ENCODE assay signal across 20 cellular contexts in genomic region chr9:83514767-83515166, GRCh38. TPM values are rescaled to one million over a fixed set of nuclear protein-coding genes. Genes with fewer than 3 reads are reported as not detected.
DNase-seq lines count a peak whose midpoint lies in the region; ATAC-seq, FAIRE-seq and TF ChIP-seq lines count a peak whose summit lies in the region.
"Had no signal": no experiment of that assay in that cellular context is flagged by ENCODE, and none has a peak within 500 bp of the region (broad histone marks: within the 10 kb centered on the region; RNA-seq: fewer than 3 reads in every experiment).

No MANE protein-coding gene starts in this region.

- no peak overlapping the region for H3K4ac ChIP-seq in neuronal stem cell (ENCODE audit: low read length)

- no peak overlapping the region for H3K14ac ChIP-seq in neuronal stem cell (ENCODE audit: low read length)

- H3K27me3 ChIP-seq in liver (ENCODE audit: control insufficient read depth in 4 of 4, insufficient read depth in 4 of 4, low read length in 3 of 4) (no peaks in the 10 kb centered on the region), neuronal stem cell (ENCODE audit: control insufficient read depth in 3 of 3, insufficient read depth in 3 of 3, low read depth in 1 of 3, low read length in 3 of 3) (no peaks in the 10 kb centered on the region)
- H3K27me3 ChIP-seq: BLaER1 treated with 17β-estradiol and CSF1 and Interleukin-3, amounts not matched to agents 10 nM and 100 nM had no signal

- H3K9me3 ChIP-seq in A549 (no peaks in the 10 kb centered on the region), liver (ENCODE audit: control insufficient read depth in 4 of 4, low read length in 3 of 4) (no peaks in the 10 kb centered on the region), neuronal stem cell (replicated peaks in 1 of 2; ENCODE audit: control insufficient read depth in 2 of 2, insufficient read depth in 1 of 2, low read depth in 1 of 2, low read length in 2 of 2) (peaks cover 0 to 4% of the 10 kb centered on the region in 2 donors)
- H3K9me3 ChIP-seq: Caco-2 had no signal

- no peaks in the 10 kb centered on the region for H3K79me1 ChIP-seq in neuronal stem cell (ENCODE audit: low read depth, low read length)

- H2AFZ ChIP-seq in neuronal stem cell (ENCODE audit: low read length), result no peak overlapping the region

- no peaks in the 10 kb centered on the region for H3K36me3 ChIP-seq in liver (ENCODE audit: control insufficient read depth in 4 of 4, insufficient read depth in 3 of 4, low read depth in 1 of 4, low read length in 3 of 4)
- H3K36me3 ChIP-seq in neuronal stem cell (replicated peaks in 1 of 2; ENCODE audit: control insufficient read depth in 2 of 2, insufficient read depth in 2 of 2, low read length in 2 of 2), result no peaks in the 10 kb centered on the region
- H3K36me3 ChIP-seq: BLaER1 treated with 17β-estradiol and CSF1 and Interleukin-3, amounts not matched to agents 10 nM and 100 nM had no signal

- no peak overlapping the region for H2BK120ac ChIP-seq in neuronal stem cell (ENCODE audit: low read depth, low read length)

- H3K4me3 ChIP-seq in A549 (no peak overlapping the region), liver (ENCODE audit: low read depth in 1 of 3, low read length in 3 of 3) (no peak overlapping the region), neuronal stem cell (ENCODE audit: low read length in 2 of 2) (no peak overlapping the region)
- H3K4me3 ChIP-seq: BLaER1 treated with 17β-estradiol and CSF1 and Interleukin-3, amounts not matched to agents 10 nM and 100 nM had no signal

- TF ChIP-seq EP300 in A549 (IDR thresholded peaks at IDR 0.05), result no peak

- no peak overlapping the region for H2BK12ac ChIP-seq in neuronal stem cell (ENCODE audit: low read length)

- no peak overlapping the region for H2BK5ac ChIP-seq in neuronal stem cell (ENCODE audit: low read length)

- H3K23ac ChIP-seq in neuronal stem cell (ENCODE audit: low read depth, low read length, poor library complexity), result no peak overlapping the region

- TF ChIP-seq CTCF in A549 (IDR thresholded peaks at IDR 0.05), result no peak
- no peak for TF ChIP-seq CTCF in liver (IDR thresholded peaks at IDR 0.05; ENCODE audit: low read depth, low read length, missing input control)

- H3K4me1 ChIP-seq in A549 (peaks cover 9% of the 10 kb centered on the region; the same call in 1 of the 3 replicates), liver (ENCODE audit: control insufficient read depth in 4 of 4, insufficient read depth in 4 of 4, low read length in 3 of 4) (peaks cover 0 to 8% (median 4%) of the 10 kb centered on the region in 4 donors), neuronal stem cell (ENCODE audit: control insufficient read depth in 2 of 2, insufficient read depth in 1 of 2, low read depth in 1 of 2, low read length in 2 of 2) (peaks cover 0 to 1% of the 10 kb centered on the region in 2 donors)
- H3K4me1 ChIP-seq: Caco-2 had no signal

- no peak for ATAC-seq in A549
- ATAC-seq in HG03139 (IDR thresholded peaks at IDR 0.05; ENCODE audit: unreplicated experiment), result no peak
- ATAC-seq: CD8-positive, alpha-beta T cell had no signal

- POLR2A ChIA-PET in A549 (lab: Yijun Ruan, JAX), result no interaction called here

- WGBS in A549 (ENCODE audit: missing lambda C conversion rate), result 69% methylated on average over 2 of the region's 2 CpGs
- WGBS in liver, result 42% methylated on average over 2 of the region's 2 CpGs
- no CpG with 5 or more reads among the region's 2 CpGs for WGBS in neuronal stem cell (ENCODE audit: extremely low coverage in 2 of 2, insufficient read length in 2 of 2, insufficient replicate concordance in 1 of 2), 2 donors

- no peak for DNase-seq in A549 (ENCODE audit: low read depth in 1 of 2, low spot score in 1 of 2)
- DNase-seq in neuronal stem cell (ENCODE audit: low spot score), result no peak
- DNase-seq in erythroblast (lab: John Stamatoyannopoulos, UW), result no peak
- DNase-seq: 8988T; AML-193; Caco-2; Calu3; CD4-positive, alpha-beta T cell; CD8-positive, alpha-beta T cell; DMS79 treated with DMSO at 0.1 percent for 48 hours; GF-D8 had no signal

- H3K9ac ChIP-seq in liver (ENCODE audit: low read depth in 1 of 2, low read length in 2 of 2) (no peak overlapping the region), neuronal stem cell (ENCODE audit: low read depth, low read length, poor library complexity) (no peak overlapping the region)
- H3K9ac ChIP-seq: BLaER1 treated with 17β-estradiol and CSF1 and Interleukin-3, amounts not matched to agents 10 nM and 100 nM had no signal

- H2BK15ac ChIP-seq in neuronal stem cell (ENCODE audit: low read length), result no peak overlapping the region

- no peak overlapping the region for H4K91ac ChIP-seq in neuronal stem cell (ENCODE audit: low read depth, low read length, poor library complexity)

- no peak overlapping the region for H4K8ac ChIP-seq in neuronal stem cell (ENCODE audit: low read depth, low read length)

- TF ChIP-seq POLR2A in A549 (IDR thresholded peaks at IDR 0.05; ENCODE audit: low read length), result no peak
- TF ChIP-seq POLR2A in erythroblast (IDR thresholded peaks at IDR 0.05; ENCODE audit: low read length), result no peak

- peak overlapping the region; percentile 48 for H3K18ac ChIP-seq in neuronal stem cell (ENCODE audit: low read length)

- H3K4me2 ChIP-seq in A549, result no peak overlapping the region
- no peak overlapping the region for H3K4me2 ChIP-seq in neuronal stem cell (ENCODE audit: insufficient read depth, low read length, poor library complexity, severe bottlenecking)
- H3K4me2 ChIP-seq: BLaER1 treated with 17β-estradiol and CSF1 and Interleukin-3, amounts not matched to agents 10 nM and 100 nM had no signal

- CTCF ChIA-PET in A549 (lab: Yijun Ruan, JAX), result no interaction called here

- H3K27ac ChIP-seq in A549 (no peak overlapping the region), liver (ENCODE audit: low read depth in 1 of 2, low read length in 2 of 2) (no peak overlapping the region), neuronal stem cell (replicated peaks; ENCODE audit: low read length) (no peak overlapping the region)
- H3K27ac ChIP-seq: BLaER1 treated with 17β-estradiol and CSF1 and Interleukin-3, amounts not matched to agents 10 nM and 100 nM; C4-2B had no signal

- H2AK5ac ChIP-seq in neuronal stem cell (ENCODE audit: low read depth, low read length), result no peak overlapping the region

- TF ChIP-seq RAD21 in A549 (conservative IDR thresholded peaks at IDR 0.05 in 1 of 2, IDR thresholded peaks at IDR 0.05 in 1 of 2) (no peak), liver (IDR thresholded peaks at IDR 0.05) (no peak)

- no peak for FAIRE-seq in A549 (lab: Jason Lieb, UNC)
- FAIRE-seq: A204.1, D721Med, G401.6, GM12891, GM19239 had no signal

TF ChIP-seq in A549, 52 proteins besides CTCF, POLR2A, EP300 and RAD21:
- peak; percentile 32 for TF ChIP-seq MAFK (IDR thresholded peaks at IDR 0.05; ENCODE audit: partially characterized antibody)
- TF ChIP-seq, protein P1, sequence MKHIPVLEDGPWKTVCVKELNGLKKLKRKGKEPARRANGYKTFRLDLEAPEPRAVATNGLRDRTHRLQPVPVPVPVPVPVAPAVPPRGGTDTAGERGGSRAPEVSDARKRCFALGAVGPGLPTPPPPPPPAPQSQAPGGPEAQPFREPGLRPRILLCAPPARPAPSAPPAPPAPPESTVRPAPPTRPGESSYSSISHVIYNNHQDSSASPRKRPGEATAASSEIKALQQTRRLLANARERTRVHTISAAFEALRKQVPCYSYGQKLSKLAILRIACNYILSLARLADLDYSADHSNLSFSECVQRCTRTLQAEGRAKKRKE (CRISPR knock-in tag; IDR thresholded peaks at IDR 0.05; ENCODE audit: low read depth), result no peak
- no peak for TF ChIP-seq BHLHE40 (IDR thresholded peaks at IDR 0.05; ENCODE audit: low read depth, low read length)
- TF ChIP-seq NPAS2 (CRISPR knock-in tag; IDR thresholded peaks at IDR 0.05; ENCODE audit: borderline replicate concordance), result no peak

TF ChIP-seq in liver, 16 proteins besides CTCF, POLR2A, EP300 and RAD21 (continues in another document):
- no peak for TF ChIP-seq JUND (IDR thresholded peaks at IDR 0.05)
- TF ChIP-seq FOXA1 (IDR thresholded peaks at IDR 0.05), result no peak
- no peak for TF ChIP-seq EGR1 (IDR thresholded peaks at IDR 0.05; ENCODE audit: low read depth in 2 of 2)
- TF ChIP-seq YY1 (IDR thresholded peaks at IDR 0.05), result no peak
- no peak for TF ChIP-seq ZBTB33 (IDR thresholded peaks at IDR 0.05)
- TF ChIP-seq, protein P2, sequence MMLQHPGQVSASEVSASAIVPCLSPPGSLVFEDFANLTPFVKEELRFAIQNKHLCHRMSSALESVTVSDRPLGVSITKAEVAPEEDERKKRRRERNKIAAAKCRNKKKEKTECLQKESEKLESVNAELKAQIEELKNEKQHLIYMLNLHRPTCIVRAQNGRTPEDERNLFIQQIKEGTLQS (IDR thresholded peaks at IDR 0.05), result no peak
- no peak for TF ChIP-seq FOXA2 (IDR thresholded peaks at IDR 0.05)

RNA-seq across cellular contexts. Expression of gene FRMD3, which starts 23.4 kb away (rescaled TPM):
- polyA plus RNA-seq in A549 (2011; rRNA removed) (1.7 and 2.2 TPM in 2 replicates), A549 (2017; fragmentation: RNase III; extraction: RNeasy Plus Mini Kit Qiagen cat#74134 plus additional on column Dnase treatment) (3.0 to 3.3 TPM (median 3.2 TPM) in 3 replicates), liver (under 1 TPM; 0.16 to 0.36 TPM)
- 0.30 and 0.34 TPM in 2 replicates for polyA plus RNA-seq in A549 (2012; cell fraction: cytosol; rRNA removed)
- 0.67 and 1.1 TPM in 2 replicates for polyA plus RNA-seq in A549 (2012; cell fraction: nucleus; rRNA removed)
- polyA minus RNA-seq in A549 (2011; rRNA and poly(A)+ RNA removed), result 2.0 and 3.1 TPM in 2 replicates
- under 1 TPM; 0.61 to 0.75 TPM for total RNA-seq in liver
- 0.91 TPM for polyA plus RNA-seq in neuronal stem cell (2013, experiment 1 of 2)
- polyA plus RNA-seq in neuronal stem cell (2013, experiment 2 of 2), result 1.1 TPM
- total RNA-seq: Caco-2 had no signal
